In genomic region chr9:133417541-133418461, GRCh38 we compare ENCODE assay signal across 1 cellular context.
TF ChIP-seq lines count a peak whose summit lies in the region.

Gene REXO4, minus strand, starts transcription at chr9:133418010. Its CDS starts 166 bp downstream, at chr9:133417844.

TF ChIP-seq in HepG2, 621 proteins besides CTCF, POLR2A, EP300 and RAD21 (continued from another document and continues in another):
- TF ChIP-seq KLF12 (CRISPR knock-in tag; IDR thresholded peaks at IDR 0.05; ENCODE audit: borderline replicate concordance) = peak; percentile 94; the same call in 1 of the 2 replicates
- TF ChIP-seq ETV5 (CRISPR knock-in tag; IDR thresholded peaks at IDR 0.05; ENCODE audit: borderline replicate concordance) = peak; percentile 94
- TF ChIP-seq TBX3 (IDR thresholded peaks at IDR 0.05; ENCODE audit: borderline replicate concordance) = peak; percentile 64; the same call in 1 of the 2 replicates
- TF ChIP-seq AGO2 (optimal IDR thresholded peaks at IDR 0.05; ENCODE audit: low read depth, low read length) = no peak
- TF ChIP-seq ZZZ3 (CRISPR knock-in tag; IDR thresholded peaks at IDR 0.05; ENCODE audit: borderline replicate concordance) = no peak; the same call in 1 of the 2 replicates
- TF ChIP-seq TRIM24 (CRISPR knock-in tag; IDR thresholded peaks at IDR 0.05) = no peak
- peak; percentile 97 for TF ChIP-seq REL (CRISPR knock-in tag; conservative IDR thresholded peaks at IDR 0.05)
- no peak for TF ChIP-seq WIZ (CRISPR knock-in tag; IDR thresholded peaks at IDR 0.05)
- TF ChIP-seq YEATS2 (CRISPR knock-in tag; IDR thresholded peaks at IDR 0.05; ENCODE audit: borderline replicate concordance) = peak; percentile 98
- peak; percentile 32; the same call in 1 of the 2 replicates for TF ChIP-seq ZKSCAN1 (IDR thresholded peaks at IDR 0.05; ENCODE audit: low read length)
- no peak for TF ChIP-seq ZNF101 (CRISPR knock-in tag; IDR thresholded peaks at IDR 0.05; ENCODE audit: borderline replicate concordance, low read depth)
- no peak for TF ChIP-seq DZIP1 (CRISPR knock-in tag; IDR thresholded peaks at IDR 0.05)
- TF ChIP-seq ZNF7 (CRISPR knock-in tag; IDR thresholded peaks at IDR 0.05) = no peak
- TF ChIP-seq ZFP36L1 (CRISPR knock-in tag; IDR thresholded peaks at IDR 0.05) = no peak; the same call in 1 of the 2 replicates
- no peak for TF ChIP-seq SIX1 (CRISPR knock-in tag; IDR thresholded peaks at IDR 0.05; ENCODE audit: borderline replicate concordance)
- no peak for TF ChIP-seq MLXIP (CRISPR knock-in tag; IDR thresholded peaks at IDR 0.05; ENCODE audit: borderline replicate concordance)
- TF ChIP-seq JUNB (CRISPR knock-in tag; IDR thresholded peaks at IDR 0.05; ENCODE audit: borderline replicate concordance) = peak; percentile 56; the same call in 1 of the 2 replicates
- TF ChIP-seq FOSL1 (CRISPR knock-in tag; IDR thresholded peaks at IDR 0.05; ENCODE audit: borderline replicate concordance) = 0 out of 2 replicates have a peak, but pooled peaks have one; percentile 18
- TF ChIP-seq PLRG1 (conservative IDR thresholded peaks at IDR 0.05) = no peak
- TF ChIP-seq, protein P1, sequence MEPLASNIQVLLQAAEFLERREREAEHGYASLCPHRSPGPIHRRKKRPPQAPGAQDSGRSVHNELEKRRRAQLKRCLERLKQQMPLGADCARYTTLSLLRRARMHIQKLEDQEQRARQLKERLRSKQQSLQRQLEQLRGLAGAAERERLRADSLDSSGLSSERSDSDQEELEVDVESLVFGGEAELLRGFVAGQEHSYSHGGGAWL (CRISPR knock-in tag; IDR thresholded peaks at IDR 0.05) = peak; percentile 85
- no peak; the same call in 1 of the 2 replicates for TF ChIP-seq NR2F2 (IDR thresholded peaks at IDR 0.05; ENCODE audit: borderline replicate concordance, low read depth)
- 0 out of 2 replicates have a peak, but pooled peaks have one; percentile 87 for TF ChIP-seq PRMT3 (CRISPR knock-in tag; IDR thresholded peaks at IDR 0.05; ENCODE audit: borderline replicate concordance, low read depth)
- TF ChIP-seq XBP1 (CRISPR knock-in tag; IDR thresholded peaks at IDR 0.05) = no peak
- peak; percentile 71; the same call in 1 of the 2 replicates for TF ChIP-seq ZSCAN9 (CRISPR knock-in tag; IDR thresholded peaks at IDR 0.05; ENCODE audit: borderline replicate concordance)
- peak; percentile 95 for TF ChIP-seq THAP11 (CRISPR knock-in tag; IDR thresholded peaks at IDR 0.05)
- peak; percentile 65; the same call in 1 of the 2 replicates for TF ChIP-seq TFDP1 (CRISPR knock-in tag; IDR thresholded peaks at IDR 0.05; ENCODE audit: borderline replicate concordance)
- peak; percentile 95 for TF ChIP-seq XRCC5 (optimal IDR thresholded peaks at IDR 0.05; ENCODE audit: low read length)
- peak; percentile 60; the same call in 1 of the 2 replicates for TF ChIP-seq GLI4 (CRISPR knock-in tag; IDR thresholded peaks at IDR 0.05; ENCODE audit: borderline replicate concordance)
- no peak for TF ChIP-seq EZH2 (conservative IDR thresholded peaks at IDR 0.05; ENCODE audit: low read depth, low read length)
- TF ChIP-seq ZBTB20 (CRISPR knock-in tag; IDR thresholded peaks at IDR 0.05; ENCODE audit: borderline replicate concordance, low read depth) = peak; percentile 84; the same call in 1 of the 2 replicates
- TF ChIP-seq AHR (CRISPR knock-in tag; IDR thresholded peaks at IDR 0.05) = peak; percentile 79; the same call in 1 of the 2 replicates
- TF ChIP-seq, protein P2, sequence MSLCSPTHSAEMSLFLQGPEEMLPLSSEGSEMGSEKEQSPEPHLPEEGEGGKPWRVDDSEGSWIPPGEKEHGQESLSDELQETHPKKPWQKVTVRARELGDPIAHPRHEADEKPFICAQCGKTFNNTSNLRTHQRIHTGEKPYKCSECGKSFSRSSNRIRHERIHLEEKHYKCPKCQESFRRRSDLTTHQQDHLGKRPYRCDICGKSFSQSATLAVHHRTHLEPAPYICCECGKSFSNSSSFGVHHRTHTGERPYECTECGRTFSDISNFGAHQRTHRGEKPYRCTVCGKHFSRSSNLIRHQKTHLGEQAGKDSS (CRISPR knock-in tag; IDR thresholded peaks at IDR 0.05; ENCODE audit: borderline replicate concordance, low read depth) = peak; percentile 61; the same call in 1 of the 2 replicates
- TF ChIP-seq SRSF1 (optimal IDR thresholded peaks at IDR 0.05; ENCODE audit: low read depth, low read length) = peak; percentile 63
- TF ChIP-seq TAF15 (IDR thresholded peaks at IDR 0.05; ENCODE audit: low read depth, low read length, poor library complexity, severe bottlenecking) = peak; percentile 99
- TF ChIP-seq ZNF780A (CRISPR knock-in tag; IDR thresholded peaks at IDR 0.05) = peak; percentile 94
- TF ChIP-seq ZNF207 (IDR thresholded peaks at IDR 0.05; ENCODE audit: borderline replicate concordance) = no peak
- TF ChIP-seq ZIK1 (CRISPR knock-in tag; IDR thresholded peaks at IDR 0.05; ENCODE audit: borderline replicate concordance, low read depth) = no peak
- TF ChIP-seq CBX2 (IDR thresholded peaks at IDR 0.05; ENCODE audit: low read depth, low read length) = no peak
- TF ChIP-seq CBX2 (CRISPR knock-in tag; IDR thresholded peaks at IDR 0.05; ENCODE audit: low read depth) = no peak
- no peak for TF ChIP-seq SP1 (IDR thresholded peaks at IDR 0.05)
- peak; percentile 71 for TF ChIP-seq SP1 (CRISPR knock-in tag; IDR thresholded peaks at IDR 0.05)
- TF ChIP-seq RFXANK (CRISPR knock-in tag; IDR thresholded peaks at IDR 0.05) = no peak
- TF ChIP-seq GFI1 (CRISPR knock-in tag; IDR thresholded peaks at IDR 0.05; ENCODE audit: borderline replicate concordance) = peak; percentile 74
- no peak for TF ChIP-seq RFX3 (CRISPR knock-in tag; IDR thresholded peaks at IDR 0.05)
- TF ChIP-seq RERE (CRISPR knock-in tag; IDR thresholded peaks at IDR 0.05; ENCODE audit: low read depth) = no peak
- peak; percentile 50 for TF ChIP-seq ZFP1 (CRISPR knock-in tag; IDR thresholded peaks at IDR 0.05)
- peak; percentile 93 for TF ChIP-seq ZNF264 (CRISPR knock-in tag; IDR thresholded peaks at IDR 0.05)
- TF ChIP-seq SMAD3 (CRISPR knock-in tag; IDR thresholded peaks at IDR 0.05) = peak; percentile 76
- TF ChIP-seq POLR2AphosphoS2 (IDR thresholded peaks at IDR 0.05; ENCODE audit: low read depth, low read length) = no peak
- no peak for TF ChIP-seq ZSCAN30 (CRISPR knock-in tag; IDR thresholded peaks at IDR 0.05)
- peak; percentile 94 for TF ChIP-seq ZSCAN31 (CRISPR knock-in tag; IDR thresholded peaks at IDR 0.05; ENCODE audit: low read depth)
- TF ChIP-seq NCOR1 (IDR thresholded peaks at IDR 0.05; ENCODE audit: borderline replicate concordance, low read length) = peak; percentile 26; the same call in 1 of the 2 replicates
- no peak for TF ChIP-seq ZBTB46 (CRISPR knock-in tag; IDR thresholded peaks at IDR 0.05; ENCODE audit: borderline replicate concordance)
- TF ChIP-seq HIVEP1 (CRISPR knock-in tag; IDR thresholded peaks at IDR 0.05) = peak; percentile 93
- TF ChIP-seq, protein P3, sequence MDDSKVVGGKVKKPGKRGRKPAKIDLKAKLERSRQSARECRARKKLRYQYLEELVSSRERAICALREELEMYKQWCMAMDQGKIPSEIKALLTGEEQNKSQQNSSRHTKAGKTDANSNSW (CRISPR knock-in tag; IDR thresholded peaks at IDR 0.05; ENCODE audit: borderline replicate concordance) = no peak
- TF ChIP-seq SIN3B (IDR thresholded peaks at IDR 0.05; ENCODE audit: low read length) = peak; percentile 77; the same call in 1 of the 2 replicates
- TF ChIP-seq CENPX (CRISPR knock-in tag; IDR thresholded peaks at IDR 0.05) = no peak
- no peak for TF ChIP-seq ZNF256 (CRISPR knock-in tag; conservative IDR thresholded peaks at IDR 0.05)
- TF ChIP-seq HMGA1 (CRISPR knock-in tag; conservative IDR thresholded peaks at IDR 0.05) = no peak
- TF ChIP-seq MEF2D (CRISPR knock-in tag; IDR thresholded peaks at IDR 0.05) = peak; percentile 90
- 0 out of 2 replicates have a peak, but pooled peaks have one; percentile 71 for TF ChIP-seq TOE1 (CRISPR knock-in tag; IDR thresholded peaks at IDR 0.05)
